12 cellular contexts compared by ENCODE assay signal in the genomic region with DNA sequence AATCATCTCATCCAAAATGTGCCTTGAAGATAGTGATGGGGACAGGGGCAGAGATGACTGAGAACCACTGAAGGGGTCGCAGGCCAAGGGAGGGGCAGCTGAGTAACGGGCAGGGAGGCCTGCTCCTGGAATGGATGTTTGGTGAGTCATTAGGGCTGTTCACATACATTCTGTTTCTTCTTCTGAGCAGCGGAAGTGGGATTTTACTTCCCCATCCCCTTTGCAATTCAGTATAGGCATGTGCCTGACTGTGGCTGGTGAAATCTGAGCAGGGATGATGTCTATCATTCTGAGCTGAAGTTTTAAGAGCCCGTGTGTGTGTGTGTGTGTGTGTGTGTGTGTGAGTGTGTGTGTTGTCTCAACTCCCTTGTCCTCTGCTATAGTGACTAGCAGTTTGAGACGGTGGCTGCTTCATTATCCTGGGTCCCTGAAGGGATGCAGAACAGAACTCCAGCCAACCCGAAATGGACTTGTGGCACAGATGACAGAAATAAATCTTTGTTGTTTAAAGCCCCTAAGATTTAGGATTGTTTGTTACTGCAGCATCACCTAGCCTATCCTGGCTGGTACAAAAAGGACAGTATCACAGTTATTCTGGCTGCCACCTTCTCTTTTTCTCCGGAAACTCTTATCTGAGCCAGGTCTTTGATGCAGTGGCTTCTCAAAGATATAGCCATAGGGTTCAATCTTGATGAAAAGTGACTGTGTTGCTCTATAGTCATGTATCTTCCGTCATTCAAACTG. TPM values are rescaled to one million over a fixed set of nuclear protein-coding genes. Genes with fewer than 3 reads are reported as not detected.
DNase-seq lines count a peak whose midpoint lies in the region; ATAC-seq, FAIRE-seq and TF ChIP-seq lines count a peak whose summit lies in the region.
"Had no signal": no experiment of that assay in that cellular context is flagged by ENCODE, and none has a peak within 500 bp of the region (broad histone marks: within the 10 kb centered on the region; RNA-seq: fewer than 3 reads in every experiment).

No MANE protein-coding gene starts in this region.

- FAIRE-seq in K562 (lab: Jason Lieb, UNC): no peak
- FAIRE-seq: GM18507, H54 had no signal

- no peak overlapping the region for H2AFZ ChIP-seq in K562 (ENCODE audit: low read depth, low read length)

- no peak for TF ChIP-seq EP300 in K562 (IDR thresholded peaks at IDR 0.05; ENCODE audit: low read length)

- in situ Hi-C loops in K562 (cut with MboI): no loop called here

- no peak for TF ChIP-seq POLR2A in NB4 (IDR thresholded peaks at IDR 0.05; ENCODE audit: extremely low read depth, insufficient read length)
- TF ChIP-seq POLR2A in K562 (conservative IDR thresholded peaks at IDR 0.05): no peak

- H3K9me3 ChIP-seq in K562 (replicated peaks; ENCODE audit: control insufficient read depth, insufficient read depth, low read depth, low read length): no peaks in the 10 kb centered on the region
- no peaks in the 10 kb centered on the region for H3K9me3 ChIP-seq in lower lobe of right lung

- POLR2A ChIA-PET in K562 (lab: Yijun Ruan, JAX) (interaction anchor here (0.6 kb wide), 1 partner anchor 10 kb away, joined by 4 read pairs; no protein-coding TSS in a partner anchor), HEK293T (lab: Yijun Ruan, JAX) (no interaction called here)

- no TSS peak for BruUV-seq in K562 (replicated peaks; lab: Mats Ljungman, UMichigan)

- no peak overlapping the region for H3K9ac ChIP-seq in K562 (ENCODE audit: insufficient read depth in 1 of 2, low read depth in 2 of 2, low read length in 2 of 2)

- no peaks in the 10 kb centered on the region for H3K79me2 ChIP-seq in K562 (ENCODE audit: control insufficient read depth, insufficient read depth, low read length)

- H3K9me1 ChIP-seq in K562 (ENCODE audit: control insufficient read depth, insufficient read depth, low read length): no peaks in the 10 kb centered on the region

- CTCF ChIA-PET in K562 (lab: Yijun Ruan, JAX; ENCODE audit: low intra/inter-chr PET ratio) (no interaction called here), HEK293T (lab: Yijun Ruan, JAX) (interaction anchor here (0.6 to 1.1 kb wide), 2 partner anchors 27 to 242 kb away, joined by 3 to 4 read pairs; no protein-coding TSS in a partner anchor)

- WGBS in K562 (ENCODE audit: insufficient coverage, low coverage, missing lambda C conversion rate): 1% methylated on average over 8 of the region's 8 CpGs

- H3K27ac ChIP-seq in K562 (ENCODE audit: extremely low read depth, low read depth, low read length) (no peak overlapping the region), lower lobe of right lung (no peak overlapping the region)

- H3K36me3 ChIP-seq in K562 (ENCODE audit: control insufficient read depth, insufficient read depth, low read length): no peaks in the 10 kb centered on the region
- H3K36me3 ChIP-seq in lower lobe of right lung: no peaks in the 10 kb centered on the region

- no peaks in the 10 kb centered on the region for H4K20me1 ChIP-seq in K562 (replicated peaks; ENCODE audit: control insufficient read depth, insufficient read depth, low read length)

- H3K4me3 ChIP-seq in NB4 (ENCODE audit: low read depth, low read length) (no peak overlapping the region), K562 (no peak overlapping the region), lower lobe of right lung (no peak overlapping the region)

- no peak; the same call in 1 of the 3 replicates for ATAC-seq in K562
- peak; percentile 67 to 79 for ATAC-seq in lower lobe of right lung
- no peak for ATAC-seq in HG03354 (IDR thresholded peaks at IDR 0.05; ENCODE audit: poor library complexity, severe bottlenecking, unreplicated experiment)
- ATAC-seq: activated CD4-positive, alpha-beta T cell treated with anti-CD3 and anti-CD28 coated beads for 36 hours had no signal

- H3K4me2 ChIP-seq in K562 (ENCODE audit: insufficient read depth, low read length): no peak overlapping the region

- TF ChIP-seq CTCF in NB4 (IDR thresholded peaks at IDR 0.05; ENCODE audit: low read depth, low read length) (no peak), K562 (IDR thresholded peaks at IDR 0.05 in 2 of 3, conservative IDR thresholded peaks at IDR 0.05 in 1 of 3; ENCODE audit: insufficient read depth in 2 of 3, low read depth in 1 of 3, low read length in 3 of 3) (no peak), lower lobe of right lung (IDR thresholded peaks at IDR 0.05) (no peak)

- DNase-seq in Ammon's horn (ENCODE audit: low spot score) (peak; percentile 47), NB4 (ENCODE audit: low read depth) (peak; percentile 92), K562 (ENCODE audit: extremely low read depth in 1 of 4, low spot score in 3 of 4) (no peak), lower lobe of right lung (no peak), HEK293T (ENCODE audit: extremely low spot score) (no peak), NCI-H82 treated with DMSO at 0.1 percent for 48 hours (lab: John Stamatoyannopoulos, UW; ENCODE audit: unreplicated experiment) (no peak), ureter (ENCODE audit: low spot score) (no peak)
- DNase-seq: activated CD4-positive, alpha-beta T cell treated with anti-CD3 and anti-CD28 coated beads for 36 hours; activated naive CD4-positive, alpha-beta T cell treated with anti-CD3 and anti-CD28 coated beads, Interleukin-2, amount 10 ng/mL, durations not matched to agents 7 days and 5 days had no signal

- intact Hi-C loops in K562 (cut with micrococcal nuclease) (no loop called here), lower lobe of right lung (cut with DNase I) (no loop called here)

- H3K27me3 ChIP-seq in K562 (ENCODE audit: control insufficient read depth in 2 of 2, insufficient read depth in 2 of 2, low read length in 2 of 2) (peaks cover 14 to 40% of the 10 kb centered on the region in 2 experiments; a peak in 4 of 5 replicates), lower lobe of right lung (ENCODE audit: low read depth) (no peaks in the 10 kb centered on the region)

- TF ChIP-seq RAD21 in K562 (CRISPR knock-in tag; conservative IDR thresholded peaks at IDR 0.05 in 1 of 2, IDR thresholded peaks at IDR 0.05 in 1 of 2): no peak

- no peaks in the 10 kb centered on the region for H3K4me1 ChIP-seq in K562 (replicated peaks in 1 of 2; ENCODE audit: control insufficient read depth in 2 of 2, insufficient read depth in 2 of 2, low read length in 2 of 2)
- peaks cover 30% of the 10 kb centered on the region for H3K4me1 ChIP-seq in lower lobe of right lung

TF ChIP-seq in K562, 482 proteins besides CTCF, POLR2A, EP300 and RAD21 (continues in another document):
- peak; percentile 96 for TF ChIP-seq ZNF12 (CRISPR knock-in tag; IDR thresholded peaks at IDR 0.05)

TF ChIP-seq in HEK293T, 16 proteins besides CTCF, POLR2A, EP300 and RAD21 (continues in another document):
- no peak for TF ChIP-seq LEF1 (IDR thresholded peaks at IDR 0.05; ENCODE audit: borderline replicate concordance)
- TF ChIP-seq SUZ12 (IDR thresholded peaks at IDR 0.05): no peak
- TF ChIP-seq ZNF384 (IDR thresholded peaks at IDR 0.05): no peak
- TF ChIP-seq HDGF (IDR thresholded peaks at IDR 0.05; ENCODE audit: borderline replicate concordance): no peak
- no peak for TF ChIP-seq ELF4 (IDR thresholded peaks at IDR 0.05)

RNA-seq across cellular contexts. Expression of a gene that starts 29.2 kb away (rescaled TPM):
- total RNA-seq in K562 (2011; cell fraction: chromatin; rRNA removed; ENCODE audit: low replicate concordance): 0.21 TPM in 1 of 2 replicates, not detected in the other
- not detected in 2 replicates for total RNA-seq in K562 (2011; cell fraction: nucleolus; rRNA removed)
- 0.61 TPM in 1 of 2 replicates, not detected in the other for total RNA-seq in K562 (2011; cell fraction: nucleoplasm; rRNA removed)
- total RNA-seq in K562 (2014; rRNA removed) (0.05 TPM in 1 of 2 replicates, not detected in the other), K562 (2014; rRNA removed; fragmentation: Illumina TruSeq; extraction: Trizol) (not detected in 2 replicates), K562 (2015; rRNA removed; fragmentation: Illumina TruSeq; extraction: Trizol) (not detected in 2 replicates), K562 (2021) (0.62 and 0.98 TPM in 2 replicates), lower lobe of right lung (140 TPM), ureter (147 TPM)
- polyA plus RNA-seq in K562 (2011; rRNA removed) (0.08 TPM in 1 of 2 replicates, not detected in the other), K562 (2014; fragmentation: Illumina TruSeq; extraction: Trizol) (not detected in 2 replicates), K562 (2014; fragmentation: Nextera tagmentation; extraction: Ambion mirVana) (not detected), K562 (2014; rRNA removed) (not detected in 2 replicates)
- polyA plus RNA-seq in K562 (2011; cell fraction: cytosol; rRNA removed): 0.06 TPM in 1 of 2 replicates, not detected in the other
- polyA plus RNA-seq in K562 (2011; cell fraction: nucleus; rRNA removed): 0.04 and 0.26 TPM in 2 replicates
- polyA plus RNA-seq in K562 (2012): 0.18 TPM in 1 of 2 replicates, not detected in the other
- not detected in 2 replicates for polyA minus RNA-seq in K562 (2011; rRNA and poly(A)+ RNA removed)
- polyA minus RNA-seq in K562 (2011; cell fraction: cytosol; rRNA and poly(A)+ RNA removed): 0.57 and 1.6 TPM in 2 replicates
- polyA minus RNA-seq in K562 (2011; cell fraction: nucleus; rRNA and poly(A)+ RNA removed): not detected in 2 replicates
- total RNA-seq: activated CD4-positive, alpha-beta T cell treated with anti-CD3 and anti-CD28 coated beads for 36 hours had no signal

RNA-seq across cellular contexts. Expression of a gene that starts 44.8 kb away (rescaled TPM):
- total RNA-seq in K562 (2011; cell fraction: chromatin; rRNA removed; ENCODE audit: low replicate concordance): not detected in 2 replicates
- not detected in 2 replicates for total RNA-seq in K562 (2011; cell fraction: nucleolus; rRNA removed)
- not detected in 2 replicates for total RNA-seq in K562 (2011; cell fraction: nucleoplasm; rRNA removed)
- total RNA-seq in K562 (2014; rRNA removed): not detected in 2 replicates
- total RNA-seq in K562 (2014; rRNA removed; fragmentation: Illumina TruSeq; extraction: Trizol): not detected in 2 replicates
- total RNA-seq in K562 (2015; rRNA removed; fragmentation: Illumina TruSeq; extraction: Trizol): not detected in 2 replicates
- not detected in 2 replicates for total RNA-seq in K562 (2021)
- polyA plus RNA-seq in K562 (2011; rRNA removed): not detected in 2 replicates
- polyA plus RNA-seq in K562 (2011; cell fraction: cytosol; rRNA removed): not detected in 2 replicates
- polyA plus RNA-seq in K562 (2011; cell fraction: nucleus; rRNA removed): not detected in 2 replicates
- not detected in 2 replicates for polyA plus RNA-seq in K562 (2012)
- polyA plus RNA-seq in K562 (2014; fragmentation: Illumina TruSeq; extraction: Trizol): not detected in 2 replicates
- polyA plus RNA-seq in K562 (2014; fragmentation: Nextera tagmentation; extraction: Ambion mirVana): not detected
- polyA plus RNA-seq in K562 (2014; rRNA removed): not detected in 2 replicates
- not detected in 2 replicates for polyA minus RNA-seq in K562 (2011; rRNA and poly(A)+ RNA removed)
- polyA minus RNA-seq in K562 (2011; cell fraction: cytosol; rRNA and poly(A)+ RNA removed): not detected in 2 replicates
- polyA minus RNA-seq in K562 (2011; cell fraction: nucleus; rRNA and poly(A)+ RNA removed): not detected in 2 replicates
- not detected for total RNA-seq in lower lobe of right lung
- not detected for total RNA-seq in ureter
- total RNA-seq: activated CD4-positive, alpha-beta T cell treated with anti-CD3 and anti-CD28 coated beads for 36 hours had no signal

Comparison
In these comparisons a context has a peak if more than half of its experiments do, and no peak if none do; other contexts are left out.
1. DNase-seq: peak in Ammon's horn (single experiment) and NB4 (single experiment); none in K562 (0 of 4), lower lobe of right lung (single experiment), HEK293T (single experiment), NCI-H82 treated with DMSO at 0.1 percent for 48 hours (single experiment) and ureter (single experiment).
2. ATAC-seq: peak in lower lobe of right lung (2 of 2); none in K562 (single experiment) and HG03354 (single experiment).
3. RNA of a gene that starts 29.2 kb away (total RNA-seq): 147 TPM in ureter (single experiment) and 140 TPM in lower lobe of right lung (single experiment); 0.05 to 0.98 TPM in K562; every median in the first group is over 10 times any median in the second.